Comparison of ENCODE assay signal across 32 cellular contexts in genomic region chr10:69941730-69942129, GRCh38.
"Had no signal": no experiment of that assay in that cellular context is flagged by ENCODE, and none has a peak within 500 bp of the region (broad histone marks: within the 10 kb centered on the region; RNA-seq: fewer than 3 reads in every experiment).

No MANE protein-coding gene starts in this region.

- H3K4me1 ChIP-seq: adrenal gland, breast epithelium had no signal

- H3K9me3 ChIP-seq: adrenal gland, ascending aorta, body of pancreas had no signal

- H3K36me3 ChIP-seq: adrenal gland, ascending aorta, breast epithelium had no signal

- H3K27me3 ChIP-seq: adrenal gland, ascending aorta, body of pancreas, brain microvascular endothelial cell, breast epithelium, cardiac muscle cell had no signal

- ATAC-seq: activated naive CD4-positive, alpha-beta T cell treated with anti-CD3 and anti-CD28 coated beads, Interleukin-2, amount 50 U/mL, for 72 hours; activated naive CD8-positive, alpha-beta T cell treated with anti-CD3 and anti-CD28 coated beads, Interleukin-2, amount 50 U/mL, for 24 hours; activated T-cell treated with anti-CD3 and anti-CD28 coated beads, Interleukin-2, amount 50 U/mL, for 4 hours; activated T-cell treated with anti-CD3 and anti-CD28 coated beads, Interleukin-2, amount 50 U/mL, for 72 hours; activated T-helper 17 cell treated with anti-CD3 and anti-CD28 coated beads, Interleukin-2, amount 50 U/mL, for 72 hours; body of pancreas had no signal

- H3K27ac ChIP-seq: adrenal gland, body of pancreas, brain microvascular endothelial cell, breast epithelium, cardiac muscle cell had no signal

- DNase-seq: activated effector memory CD4-positive, alpha-beta T cell treated with anti-CD3 and anti-CD28 coated beads, Interleukin-2, amount 50 U/mL, for 16 hours; activated effector memory CD4-positive, alpha-beta T cell treated with Interleukin-2 at 50 U/mL for 16 hours; activated gamma-delta T cell; activated gamma-delta T cell treated with Interleukin-2 at 50 U/mL for 16 hours; activated naive CD4-positive, alpha-beta T cell; activated naive CD4-positive, alpha-beta T cell treated with anti-CD3 and anti-CD28 coated beads for 36 hours; activated naive CD4-positive, alpha-beta T cell treated with anti-CD3 and anti-CD28 coated beads, Interleukin-2, amount 10 ng/mL, durations not matched to agents 7 days and 5 days; activated naive CD4-positive, alpha-beta T cell treated with anti-CD3 and anti-CD28 coated beads, Interleukin-2, amount 50 U/mL, for 16 hours; activated naive CD4-positive, alpha-beta T cell treated with Interleukin-2 at 50 U/mL for 16 hours; activated naive CD8-positive, alpha-beta T cell treated with anti-CD3 and anti-CD28 coated beads for 36 hours; activated naive CD8-positive, alpha-beta T cell treated with anti-CD3 and anti-CD28 coated beads, Interleukin-2, amount 10 ng/mL, durations not matched to agents 7 days and 5 days; activated naive CD8-positive, alpha-beta T cell treated with anti-CD3 and anti-CD28 coated beads, Interleukin-2, amount 50 U/mL, for 24 hours; activated T-cell treated with anti-CD3 and anti-CD28 coated beads, Interleukin-2, amount 50 U/mL, for 24 hours; activated T-cell treated with anti-CD3 and anti-CD28 coated beads, Interleukin-2, amount 50 U/mL, for 4 hours; activated T-cell treated with anti-CD3 and anti-CD28 coated beads, Interleukin-2, amount 50 U/mL, for 48 hours; activated T-cell treated with anti-CD3 and anti-CD28 coated beads, Interleukin-2, amount 50 U/mL, for 72 hours; adrenal gland; amniotic stem cell; anterior cingulate cortex; aorta; body of pancreas; brain microvascular endothelial cell; caudate nucleus; central memory CD4-positive, alpha-beta T cell; cerebellar nuclear complex had no signal

- H3K4me3 ChIP-seq: adrenal gland, ascending aorta, body of pancreas, breast epithelium, cardiac muscle cell had no signal

- FAIRE-seq: astrocyte, bronchial epithelial cell had no signal
